8 cellular contexts compared by ENCODE assay signal in the genomic region with DNA sequence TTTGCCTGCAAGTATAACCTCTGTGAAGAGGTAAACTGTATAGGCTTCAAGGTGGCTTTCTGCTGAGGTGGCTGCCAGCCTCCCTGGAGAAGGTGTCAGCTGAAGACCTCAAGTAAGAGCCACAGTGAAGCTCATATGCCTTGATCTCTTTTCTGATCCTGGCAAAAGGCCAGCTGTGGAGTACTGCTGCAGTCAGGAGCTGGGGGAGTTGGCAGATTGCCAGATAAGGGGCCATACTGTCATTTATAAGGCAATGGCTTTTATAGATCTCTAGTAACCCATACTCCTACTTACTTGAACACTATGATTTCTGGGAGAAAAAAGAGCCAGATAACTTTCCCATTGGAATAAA. TPM values are rescaled to one million over a fixed set of nuclear protein-coding genes. Genes with fewer than 3 reads are reported as not detected.
DNase-seq lines count a peak whose midpoint lies in the region; ATAC-seq and TF ChIP-seq lines count a peak whose summit lies in the region.

No MANE protein-coding gene starts in this region.

- H3K36me3 ChIP-seq in BE2C, result no peaks in the 10 kb centered on the region

- ATAC-seq in GM18858 (IDR thresholded peaks at IDR 0.05; ENCODE audit: unreplicated experiment) (no peak), HG02642 (IDR thresholded peaks at IDR 0.05; ENCODE audit: poor library complexity, unreplicated experiment) (no peak)

- H3K4me3 ChIP-seq in BE2C (ENCODE audit: low read depth, low read length) (0 out of 2 replicates have a peak overlapping the region, but pooled peaks have one; percentile 15), fibroblast of pulmonary artery (replicated peaks; ENCODE audit: low read depth, low read length) (no peak overlapping the region)

- H3K4me1 ChIP-seq in BE2C, result peaks cover 6% of the 10 kb centered on the region

- DNase-seq in BE2C, result peak; percentile 96
- DNase-seq in NCI-H146 treated with DMSO at 0.1 percent for 48 hours (lab: John Stamatoyannopoulos, UW; ENCODE audit: unreplicated experiment), result peak; percentile 42
- peak; percentile 59 to 61 for DNase-seq in activated CD4-positive, alpha-beta T cell treated with anti-CD3 and anti-CD28 coated beads for 4 hours
- DNase-seq in fibroblast of pulmonary artery (ENCODE audit: low read depth), result peak; percentile 24
- no peak for DNase-seq in NCI-H1930 (lab: John Stamatoyannopoulos, UW)
- no peak for DNase-seq in epidermal melanocyte (ENCODE audit: insufficient read length, low spot score)

- H3K27me3 ChIP-seq in BE2C, result no peaks in the 10 kb centered on the region

- no peaks in the 10 kb centered on the region for H3K9me3 ChIP-seq in BE2C

- TF ChIP-seq CTCF in BE2C (IDR thresholded peaks at IDR 0.05; ENCODE audit: low read depth, low read length) (no peak), fibroblast of pulmonary artery (IDR thresholded peaks at IDR 0.05; ENCODE audit: low read length, missing control alignments) (no peak)

RNA-seq across cellular contexts. Expression of gene CEP85L, which starts 8.8 kb away (rescaled TPM):
- 1.5 TPM for polyA plus RNA-seq in BE2C (2012; ENCODE audit: insufficient read depth, insufficient read length, low read depth)

Comparison
In these comparisons a context has a peak if more than half of its experiments do, and no peak if none do; other contexts are left out.
1. DNase-seq: peak in BE2C (single experiment), NCI-H146 treated with DMSO at 0.1 percent for 48 hours (single experiment), activated CD4-positive, alpha-beta T cell treated with anti-CD3 and anti-CD28 coated beads for 4 hours (2 of 2) and fibroblast of pulmonary artery (single experiment); none in NCI-H1930 (0 of 2) and epidermal melanocyte (single experiment).